22 cellular contexts compared by ENCODE assay signal in the genomic region with DNA sequence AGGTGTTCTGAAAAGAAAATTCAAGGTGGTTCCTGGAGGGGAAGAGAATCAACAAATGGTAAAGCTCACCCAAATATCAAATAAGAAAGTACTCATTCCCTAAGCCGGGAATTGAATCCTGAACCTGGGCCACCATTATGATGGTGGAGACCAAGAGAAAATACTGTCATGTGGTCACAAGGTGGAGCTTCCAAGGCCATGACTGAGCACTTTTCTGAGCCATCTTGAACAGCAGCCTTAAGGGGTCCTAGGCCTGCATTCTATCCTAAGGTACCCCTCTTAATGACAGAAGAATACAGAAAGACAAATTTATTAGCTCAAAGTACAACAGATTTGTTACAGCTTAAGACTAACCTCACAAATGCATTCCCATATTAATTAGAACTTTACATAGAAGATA.
"Had no signal": no experiment of that assay in that cellular context is flagged by ENCODE, and none has a peak within 500 bp of the region (broad histone marks: within the 10 kb centered on the region; RNA-seq: fewer than 3 reads in every experiment).

No MANE protein-coding gene starts in this region.

- FAIRE-seq: HepG2 had no signal

- H3K27ac ChIP-seq: KMS-11, RWPE1 had no signal

- H3K4me2 ChIP-seq: KMS-11, SK-N-SH had no signal

- H3K9ac ChIP-seq: KMS-11, SK-N-SH had no signal

- DNase-seq: IMR-90, Kasumi-1, MV-4-11, NCI-H1048, NCI-H1105, NCI-H1417, NCI-H1436 treated with DMSO at 0.1 percent for 48 hours, NCI-H1694, NCI-H187 treated with DMSO at 0.1 percent for 48 hours, NCI-H2029 treated with DMSO at 0.1 percent for 48 hours, NCI-H2107, NCI-H2227 treated with DMSO at 0.1 percent for 48 hours, NCI-H524, NCI-H526 treated with DMSO at 0.1 percent for 48 hours, NCI-H774, PC-3, SHP77, SK-N-SH had no signal

- ATAC-seq: HepG2, Panc1, PC-3 had no signal
